Comparison of ENCODE assay signal across 8 cellular contexts in the genomic region with DNA sequence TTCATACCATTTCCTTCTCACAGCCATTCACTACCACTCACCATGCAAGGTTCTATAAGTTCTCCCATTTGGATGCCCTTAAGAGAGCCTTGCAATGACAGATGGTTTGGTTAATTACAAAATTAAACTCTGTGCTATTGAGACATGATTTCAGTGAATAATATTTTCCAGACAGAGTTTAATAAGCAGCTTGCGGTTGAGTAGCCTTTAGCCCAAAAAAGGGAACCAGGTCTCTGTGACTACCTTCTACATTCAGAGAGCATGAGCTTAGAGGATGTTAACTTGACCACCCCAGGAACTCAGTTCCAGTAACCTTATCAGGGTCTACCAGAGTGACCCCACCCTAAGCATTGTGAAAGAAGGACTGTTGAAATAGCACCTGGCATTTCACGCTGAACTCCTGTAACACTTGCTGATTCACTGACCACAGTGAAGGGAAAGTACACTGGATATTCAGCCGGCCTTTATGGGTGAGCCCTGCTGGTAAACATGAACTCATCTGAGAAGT.
A peak's percentile ranks its signal among the peaks of the same experiment; 100 is the strongest.
DNase-seq lines count a peak whose midpoint lies in the region; ATAC-seq and TF ChIP-seq lines count a peak whose summit lies in the region.

No MANE protein-coding gene starts in this region.

- intact Hi-C loops in sciatic nerve (cut with DNase I) (no loop called here), uterus (cut with DNase I; ENCODE audit: low total_unique reads) (no loop called here)

- no peaks in the 10 kb centered on the region for H3K9me3 ChIP-seq in DND-41 (ENCODE audit: insufficient read depth, low read length, severe bottlenecking)
- no peaks in the 10 kb centered on the region for H3K9me3 ChIP-seq in uterus

- DNase-seq in DND-41 = no peak
- DNase-seq in HK-2 (ENCODE audit: unreplicated experiment) = peak; percentile 16
- DNase-seq in astrocyte of the hippocampus (ENCODE audit: low read depth, low spot score) = peak; percentile 75
- no peak for DNase-seq in sciatic nerve (ENCODE audit: low spot score)
- DNase-seq in 8988T = no peak
- no peak for DNase-seq in stimulated activated naive CD4-positive, alpha-beta T cell (lab: John Stamatoyannopoulos, UW)
- no peak for DNase-seq in uterus

- H3K79me2 ChIP-seq in DND-41 (ENCODE audit: insufficient read depth, low read length) = no peaks in the 10 kb centered on the region

- TF ChIP-seq POLR2A in uterus (IDR thresholded peaks at IDR 0.05) = no peak

- H3K4me3 ChIP-seq in DND-41 (ENCODE audit: low read depth in 1 of 2, low read length in 2 of 2) (no peak overlapping the region), uterus (no peak overlapping the region)

- no peak overlapping the region for H3K9ac ChIP-seq in DND-41 (ENCODE audit: low read depth, low read length)

- no peaks in the 10 kb centered on the region for H4K20me1 ChIP-seq in DND-41 (ENCODE audit: insufficient read depth, low read length)

- H3K27me3 ChIP-seq in DND-41 (ENCODE audit: insufficient read depth, low read length, poor library complexity) (no peaks in the 10 kb centered on the region), uterus (no peaks in the 10 kb centered on the region)

- H3K27ac ChIP-seq in DND-41 (ENCODE audit: low read length) (no peak overlapping the region), uterus (no peak overlapping the region)

- H3K4me1 ChIP-seq in DND-41 (ENCODE audit: insufficient read depth, low read length) (no peaks in the 10 kb centered on the region), uterus (no peaks in the 10 kb centered on the region)

- TF ChIP-seq CTCF in DND-41 (IDR thresholded peaks at IDR 0.05; ENCODE audit: borderline replicate concordance, extremely low read depth, low read length, poor library complexity, severe bottlenecking) = no peak
- no peak for TF ChIP-seq CTCF in uterus (IDR thresholded peaks at IDR 0.05)

- H3K4me2 ChIP-seq in DND-41 (ENCODE audit: insufficient read depth, low read length) = no peak overlapping the region

- ATAC-seq in DND-41 (ENCODE audit: insufficient read depth, low read depth) = no peak
- ATAC-seq in GM21423 (IDR thresholded peaks at IDR 0.05; ENCODE audit: unreplicated experiment) = peak; percentile 96
- peak; percentile 48 for ATAC-seq in sciatic nerve

- 0 out of 2 replicates have a peak overlapping the region, but pooled peaks have one; percentile 17 for H2AFZ ChIP-seq in DND-41 (ENCODE audit: low read depth, low read length)

- H3K36me3 ChIP-seq in DND-41 (ENCODE audit: insufficient read depth, low read length) (no peaks in the 10 kb centered on the region), uterus (no peaks in the 10 kb centered on the region)

Comparison
In these comparisons a context has a peak if more than half of its experiments do, and no peak if none do; other contexts are left out.
1. DNase-seq: peak in HK-2 (single experiment) and astrocyte of the hippocampus (single experiment); none in DND-41 (single experiment), sciatic nerve (single experiment), 8988T (single experiment), stimulated activated naive CD4-positive, alpha-beta T cell (0 of 6) and uterus (0 of 2).